8 cellular contexts compared by ENCODE assay signal in the genomic region with DNA sequence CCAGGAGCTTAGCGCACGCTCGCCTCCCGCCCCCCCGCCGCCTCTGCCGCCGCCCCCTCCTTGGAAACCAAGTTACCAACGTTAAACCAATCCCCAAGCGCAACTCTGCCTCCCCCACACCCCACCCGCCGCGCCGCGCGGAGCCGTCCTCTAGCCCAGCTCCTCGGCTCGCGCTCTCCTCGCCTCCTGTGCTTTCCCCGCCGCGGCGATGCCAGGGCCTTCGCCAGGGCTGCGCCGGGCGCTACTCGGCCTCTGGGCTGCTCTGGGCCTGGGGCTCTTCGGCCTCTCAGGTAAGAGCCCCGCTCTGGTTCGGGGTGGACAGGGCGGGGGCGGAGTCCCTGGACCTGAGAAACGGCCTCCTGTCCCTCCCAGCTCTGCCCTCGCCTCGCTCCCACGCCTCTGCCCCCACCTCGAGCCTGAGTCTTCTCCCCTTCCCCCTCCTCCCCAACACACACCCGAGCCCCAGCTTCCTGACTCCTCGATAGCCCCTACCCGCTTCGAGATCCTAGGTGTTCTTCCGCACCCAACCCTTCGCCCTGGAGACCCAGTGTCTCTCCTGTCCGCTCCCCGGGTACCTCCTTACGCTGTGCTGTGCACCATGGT.
A peak's percentile ranks its signal among the peaks of the same experiment; 100 is the strongest.
DNase-seq lines count a peak whose midpoint lies in the region; ATAC-seq lines count a peak whose summit lies in the region.

A gene with protein sequence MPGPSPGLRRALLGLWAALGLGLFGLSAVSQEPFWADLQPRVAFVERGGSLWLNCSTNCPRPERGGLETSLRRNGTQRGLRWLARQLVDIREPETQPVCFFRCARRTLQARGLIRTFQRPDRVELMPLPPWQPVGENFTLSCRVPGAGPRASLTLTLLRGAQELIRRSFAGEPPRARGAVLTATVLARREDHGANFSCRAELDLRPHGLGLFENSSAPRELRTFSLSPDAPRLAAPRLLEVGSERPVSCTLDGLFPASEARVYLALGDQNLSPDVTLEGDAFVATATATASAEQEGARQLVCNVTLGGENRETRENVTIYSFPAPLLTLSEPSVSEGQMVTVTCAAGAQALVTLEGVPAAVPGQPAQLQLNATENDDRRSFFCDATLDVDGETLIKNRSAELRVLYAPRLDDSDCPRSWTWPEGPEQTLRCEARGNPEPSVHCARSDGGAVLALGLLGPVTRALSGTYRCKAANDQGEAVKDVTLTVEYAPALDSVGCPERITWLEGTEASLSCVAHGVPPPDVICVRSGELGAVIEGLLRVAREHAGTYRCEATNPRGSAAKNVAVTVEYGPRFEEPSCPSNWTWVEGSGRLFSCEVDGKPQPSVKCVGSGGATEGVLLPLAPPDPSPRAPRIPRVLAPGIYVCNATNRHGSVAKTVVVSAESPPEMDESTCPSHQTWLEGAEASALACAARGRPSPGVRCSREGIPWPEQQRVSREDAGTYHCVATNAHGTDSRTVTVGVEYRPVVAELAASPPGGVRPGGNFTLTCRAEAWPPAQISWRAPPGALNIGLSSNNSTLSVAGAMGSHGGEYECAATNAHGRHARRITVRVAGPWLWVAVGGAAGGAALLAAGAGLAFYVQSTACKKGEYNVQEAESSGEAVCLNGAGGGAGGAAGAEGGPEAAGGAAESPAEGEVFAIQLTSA (plus strand): TSS at position 117 of the 603 bp plus-strand sequence. CDS start 92 bp downstream, at position 209.

- H3K36me3 Mint-ChIP-seq in activated naive CD4-positive, alpha-beta T cell treated with anti-CD3 and anti-CD28 coated beads, Interleukin-2, amount 10 ng/mL, durations not matched to agents 7 days and 5 days: peaks cover 32% of the 10 kb centered on the region
- peaks cover 22 to 27% of the 10 kb centered on the region in 2 donors for H3K36me3 Mint-ChIP-seq in stimulated activated naive B cell treated with anti-CD40 and anti-IgM and Interleukin-4, amounts not matched to agents 10 μg/mL and 1 μg/mL and 100 μg/mL, for 72 hours

- H3K9ac ChIP-seq in ES-I3 (ENCODE audit: low read depth, low read length): peak within 1 kb of the TSS; percentile 59; the same call in 1 of the 2 replicates
- H3K9ac ChIP-seq in iPS-20b (ENCODE audit: low read depth, low read length): no peak within 1 kb of the TSS

- ATAC-seq in stimulated activated naive B cell treated with anti-CD40 and anti-IgM and Interleukin-4, amounts not matched to agents 10 μg/mL and 1 μg/mL and 100 μg/mL, for 72 hours (replicated peaks): no peak
- ATAC-seq in GM19324 (IDR thresholded peaks at IDR 0.05; ENCODE audit: low FRiP score, unreplicated experiment): no peak

- CTCF ChIA-PET in activated naive CD4-positive, alpha-beta T cell treated with anti-CD3 and anti-CD28 coated beads, Interleukin-2, amount 10 ng/mL, durations not matched to agents 7 days and 5 days (lab: Charles Lee): interaction anchor here (1.3 to 2.0 kb wide), 4 partner anchors 19 to 130 kb away, joined by 3 to 18 read pairs (median 6); partner anchors contain the start of genes ICAM1 and PDE4A

- H3K27ac Mint-ChIP-seq in activated naive CD4-positive, alpha-beta T cell treated with anti-CD3 and anti-CD28 coated beads, Interleukin-2, amount 10 ng/mL, durations not matched to agents 7 days and 5 days: peak within 1 kb of the TSS; percentile 76
- H3K27ac Mint-ChIP-seq in stimulated activated naive B cell treated with anti-CD40 and anti-IgM and Interleukin-4, amounts not matched to agents 10 μg/mL and 1 μg/mL and 100 μg/mL, for 72 hours: peak within 1 kb of the TSS; percentile 89

- peaks cover 86% of the 10 kb centered on the region for H3K27me3 Mint-ChIP-seq in activated naive CD4-positive, alpha-beta T cell treated with anti-CD3 and anti-CD28 coated beads, Interleukin-2, amount 10 ng/mL, durations not matched to agents 7 days and 5 days
- H3K27me3 Mint-ChIP-seq in stimulated activated naive B cell treated with anti-CD40 and anti-IgM and Interleukin-4, amounts not matched to agents 10 μg/mL and 1 μg/mL and 100 μg/mL, for 72 hours: peaks cover 53 to 72% of the 10 kb centered on the region in 2 donors

- H3K27me3 ChIP-seq in iPS-20b (ENCODE audit: insufficient read depth, low read length): peaks cover 92% of the 10 kb centered on the region

- H3K4me3 ChIP-seq in iPS-20b (ENCODE audit: low read length): peak within 1 kb of the TSS; percentile 69

- H3K27ac ChIP-seq in iPS-20b (ENCODE audit: low read length): no peak within 1 kb of the TSS

- H3K4me1 ChIP-seq in ES-I3 (ENCODE audit: insufficient read depth, low read length) (no peaks in the 10 kb centered on the region; the same call in 1 of the 2 replicates), iPS-20b (ENCODE audit: insufficient read depth, low read length) (peaks cover 12% of the 10 kb centered on the region; the same call in 1 of the 2 replicates)

- DNase-seq in NCI-H146 treated with DMSO at 0.1 percent for 48 hours (lab: John Stamatoyannopoulos, UW; ENCODE audit: unreplicated experiment) (peak; percentile 65), NOMO-1 treated with dmso at 0.1 percent for 144 hours (lab: John Stamatoyannopoulos, UW; ENCODE audit: unreplicated experiment) (no peak), NCI-H1436 (lab: John Stamatoyannopoulos, UW) (no peak)
- peak; percentile 52 for DNase-seq in activated naive CD4-positive, alpha-beta T cell treated with anti-CD3 and anti-CD28 coated beads, Interleukin-2, amount 10 ng/mL, durations not matched to agents 7 days and 5 days
- no peak for DNase-seq in stimulated activated naive B cell treated with anti-CD40 and anti-IgM and Interleukin-4, amounts not matched to agents 10 μg/mL and 1 μg/mL and 100 μg/mL, for 72 hours

- H3K36me3 ChIP-seq in ES-I3 (ENCODE audit: insufficient read depth, low read length) (no peaks in the 10 kb centered on the region), iPS-20b (ENCODE audit: insufficient read depth, low read depth, low read length) (no peaks in the 10 kb centered on the region)

- H3K4me3 Mint-ChIP-seq in activated naive CD4-positive, alpha-beta T cell treated with anti-CD3 and anti-CD28 coated beads, Interleukin-2, amount 10 ng/mL, durations not matched to agents 7 days and 5 days: peak within 1 kb of the TSS; percentile 68
- peak within 1 kb of the TSS; percentile 71 to 84 for H3K4me3 Mint-ChIP-seq in stimulated activated naive B cell treated with anti-CD40 and anti-IgM and Interleukin-4, amounts not matched to agents 10 μg/mL and 1 μg/mL and 100 μg/mL, for 72 hours

- H3K9me3 Mint-ChIP-seq in activated naive CD4-positive, alpha-beta T cell treated with anti-CD3 and anti-CD28 coated beads, Interleukin-2, amount 10 ng/mL, durations not matched to agents 7 days and 5 days: peaks cover 2% of the 10 kb centered on the region
- peaks cover 0 to 4% of the 10 kb centered on the region in 2 donors for H3K9me3 Mint-ChIP-seq in stimulated activated naive B cell treated with anti-CD40 and anti-IgM and Interleukin-4, amounts not matched to agents 10 μg/mL and 1 μg/mL and 100 μg/mL, for 72 hours

- H3K4me1 Mint-ChIP-seq in activated naive CD4-positive, alpha-beta T cell treated with anti-CD3 and anti-CD28 coated beads, Interleukin-2, amount 10 ng/mL, durations not matched to agents 7 days and 5 days: peaks cover 85% of the 10 kb centered on the region
- H3K4me1 Mint-ChIP-seq in stimulated activated naive B cell treated with anti-CD40 and anti-IgM and Interleukin-4, amounts not matched to agents 10 μg/mL and 1 μg/mL and 100 μg/mL, for 72 hours: peaks cover 61 to 94% of the 10 kb centered on the region in 2 donors

- H3K9me3 ChIP-seq in ES-I3 (ENCODE audit: control insufficient read depth, insufficient read depth, low read length): no peaks in the 10 kb centered on the region
- no peaks in the 10 kb centered on the region for H3K9me3 ChIP-seq in iPS-20b (ENCODE audit: insufficient read depth, low read depth, low read length)

Comparison
In these comparisons a context has a peak if more than half of its experiments do, and no peak if none do; other contexts are left out.
1. DNase-seq: peak in NCI-H146 treated with DMSO at 0.1 percent for 48 hours (single experiment) and activated naive CD4-positive, alpha-beta T cell treated with anti-CD3 and anti-CD28 coated beads, Interleukin-2, amount 10 ng/mL, durations not matched to agents 7 days and 5 days (single experiment); none in stimulated activated naive B cell treated with anti-CD40 and anti-IgM and Interleukin-4, amounts not matched to agents 10 μg/mL and 1 μg/mL and 100 μg/mL, for 72 hours (single experiment), NOMO-1 treated with dmso at 0.1 percent for 144 hours (single experiment) and NCI-H1436 (single experiment).